Comparison of ENCODE assay signal across 13 cellular contexts in genomic region chr5:673837-674629, GRCh38. TPM values are rescaled to one million over a fixed set of nuclear protein-coding genes. Genes with fewer than 3 reads are reported as not detected.
DNase-seq lines count a peak whose midpoint lies in the region; ATAC-seq, FAIRE-seq and TF ChIP-seq lines count a peak whose summit lies in the region.
"Had no signal": no experiment of that assay in that cellular context is flagged by ENCODE, and none has a peak within 500 bp of the region (broad histone marks: within the 10 kb centered on the region; RNA-seq: fewer than 3 reads in every experiment).

No MANE protein-coding gene starts in this region.

- no peak overlapping the region for H3K4me3 Mint-ChIP-seq in stimulated activated memory B cell treated with anti-CD40 and anti-IgM and Interleukin-4, amounts not matched to agents 10 μg/mL and 1 μg/mL and 100 μg/mL, for 72 hours
- H3K4me3 Mint-ChIP-seq: neural progenitor cell had no signal

- no peak for TF ChIP-seq CTCF in adrenal gland (IDR thresholded peaks at IDR 0.05)
- no peak for TF ChIP-seq CTCF in kidney (IDR thresholded peaks at IDR 0.05; ENCODE audit: borderline replicate concordance, extremely low read depth, insufficient read depth)

- WGBS in adrenal gland, 4 donors, result 37 to 44% (median 40%) methylated on average over 8 to 27 of the region's 27 CpGs

- H3K4me1 Mint-ChIP-seq in stimulated activated memory B cell treated with anti-CD40 and anti-IgM and Interleukin-4, amounts not matched to agents 10 μg/mL and 1 μg/mL and 100 μg/mL, for 72 hours, result peaks cover 37% of the 10 kb centered on the region

- intact Hi-C loops in adrenal gland (cut with DNase I), result loop anchor here (5.0 to 10.0 kb wide), 2 partner anchors 121 to 233 kb away; no protein-coding TSS in a partner anchor
- intact Hi-C loops in kidney (cut with DNase I), result no loop called here

- no peak overlapping the region for H3K27ac ChIP-seq in adrenal gland
- H3K27ac ChIP-seq in kidney (ENCODE audit: low read depth in 2 of 2, low read length in 2 of 2), result no peak overlapping the region
- H3K27ac ChIP-seq: neural progenitor cell had no signal

- H3K9me3 ChIP-seq in adrenal gland (replicated peaks in 1 of 3) (no peaks in the 10 kb centered on the region), kidney (ENCODE audit: control insufficient read depth in 1 of 2, low read length in 2 of 2) (no peaks in the 10 kb centered on the region)

- H3K27ac Mint-ChIP-seq in stimulated activated memory B cell treated with anti-CD40 and anti-IgM and Interleukin-4, amounts not matched to agents 10 μg/mL and 1 μg/mL and 100 μg/mL, for 72 hours, result peak overlapping the region; percentile 52

- H3K27me3 ChIP-seq in adrenal gland, result no peaks in the 10 kb centered on the region

- H3K9ac ChIP-seq in kidney (ENCODE audit: low read length in 2 of 2), result no peak overlapping the region
- H3K9ac ChIP-seq: neural progenitor cell had no signal

- no peaks in the 10 kb centered on the region for H3K9me3 Mint-ChIP-seq in stimulated activated memory B cell treated with anti-CD40 and anti-IgM and Interleukin-4, amounts not matched to agents 10 μg/mL and 1 μg/mL and 100 μg/mL, for 72 hours
- H3K9me3 Mint-ChIP-seq: neural progenitor cell had no signal

- ATAC-seq in stimulated activated memory B cell treated with anti-CD40 and anti-IgM and Interleukin-4, amounts not matched to agents 10 μg/mL and 1 μg/mL and 100 μg/mL, for 72 hours, result no peak
- no peak for ATAC-seq in HG02623 (IDR thresholded peaks at IDR 0.05; ENCODE audit: unreplicated experiment)

- no peaks in the 10 kb centered on the region for H3K36me3 Mint-ChIP-seq in stimulated activated memory B cell treated with anti-CD40 and anti-IgM and Interleukin-4, amounts not matched to agents 10 μg/mL and 1 μg/mL and 100 μg/mL, for 72 hours
- H3K36me3 Mint-ChIP-seq: neural progenitor cell had no signal

- H3K4me1 ChIP-seq in adrenal gland (replicated peaks in 1 of 2) (peaks cover 0 to 26% of the 10 kb centered on the region in 2 donors), kidney (ENCODE audit: control insufficient read depth in 1 of 2, insufficient read depth in 1 of 2, low read depth in 1 of 2, low read length in 2 of 2) (peaks cover 4 to 18% of the 10 kb centered on the region in 2 donors)

- no peak overlapping the region for H3K4me3 ChIP-seq in adrenal gland
- no peak overlapping the region for H3K4me3 ChIP-seq in kidney (ENCODE audit: low read length in 2 of 2)
- H3K4me3 ChIP-seq: neural progenitor cell had no signal

- H3K27me3 Mint-ChIP-seq in stimulated activated memory B cell treated with anti-CD40 and anti-IgM and Interleukin-4, amounts not matched to agents 10 μg/mL and 1 μg/mL and 100 μg/mL, for 72 hours, result peaks cover 47% of the 10 kb centered on the region

- no peak for TF ChIP-seq POLR2A in adrenal gland (IDR thresholded peaks at IDR 0.05)

- DNase-seq in DMS 273 (lab: John Stamatoyannopoulos, UW; ENCODE audit: unreplicated experiment), result peak; percentile 48
- no peak for DNase-seq in DMS 273 treated with DMSO at 0.1 percent for 48 hours (lab: John Stamatoyannopoulos, UW)
- DNase-seq in adrenal gland, result peak in 4 of 7 donors; percentile 6 to 54 (median 12)
- peak; percentile 68 for DNase-seq in kidney
- no peak for DNase-seq in NCI-H2227 (lab: John Stamatoyannopoulos, UW; ENCODE audit: unreplicated experiment)
- DNase-seq in urothelium cell line (ENCODE audit: low spot score), result no peak
- DNase-seq: DND-41; stimulated activated CD4-positive, alpha-beta T cell treated with anti-CD3 and anti-CD28 coated beads, Interleukin-4, amount 100 ng/mL, for 4 hours had no signal

- H3K36me3 ChIP-seq in adrenal gland (replicated peaks in 1 of 2), result no peaks in the 10 kb centered on the region
- no peaks in the 10 kb centered on the region for H3K36me3 ChIP-seq in kidney (ENCODE audit: control insufficient read depth in 1 of 2, insufficient read depth in 2 of 2, low read length in 2 of 2)
- H3K36me3 ChIP-seq: neural progenitor cell had no signal

- FAIRE-seq in kidney (lab: Jason Lieb, UNC) (no peak), urothelium cell line (lab: Jason Lieb, UNC) (no peak)
- FAIRE-seq: endometrium had no signal

RNA-seq across cellular contexts. Expression of gene TPPP, which starts 19.1 kb away (rescaled TPM):
- total RNA-seq in adrenal gland (1 to 10 TPM in 7 of 8 donors, under 1 TPM in 1; 0.52 to 9.1 (median 2.0) TPM), kidney (6.9 TPM)
- polyA plus RNA-seq in adrenal gland (1 to 10 TPM in 2 of 3 donors, under 1 TPM in 1; 0.94 to 4.0 (median 3.1) TPM), kidney (ENCODE audit: insufficient read depth, low read depth, low replicate concordance) (5.8 TPM)
- total RNA-seq: LHCN-M2 had no signal

Comparison
In these comparisons a context has a peak if more than half of its experiments do, and no peak if none do; other contexts are left out.
1. DNase-seq: peak in DMS 273 (single experiment), adrenal gland (4 of 7) and kidney (single experiment); none in DMS 273 treated with DMSO at 0.1 percent for 48 hours (single experiment), NCI-H2227 (single experiment) and urothelium cell line (single experiment).